24 cellular contexts compared by ENCODE assay signal in genomic region chr6:95294047-95294446, GRCh38.
"Had no signal": no experiment of that assay in that cellular context is flagged by ENCODE, and none has a peak within 500 bp of the region (broad histone marks: within the 10 kb centered on the region; RNA-seq: fewer than 3 reads in every experiment).

No MANE protein-coding gene starts in this region.

- H3K27me3 Mint-ChIP-seq: activated CD4-positive, alpha-beta T cell treated with anti-CD3 and anti-CD28 coated beads, Interleukin-2, amount 10 ng/mL, durations not matched to agents 24 days and 14 days; activated naive CD8-positive, alpha-beta T cell; central memory CD8-positive, alpha-beta T cell; progenitor cell of endocrine pancreas; stimulated activated naive CD8-positive, alpha-beta T cell treated with anti-CD3 and anti-CD28 coated beads, Interleukin-15, Interleukin-2, amounts not matched to agents 100 ng/mL and 50 ng/mL, for 24 hours had no signal

- H3K27ac ChIP-seq: gastroesophageal sphincter, heart right ventricle, right atrium auricular region, suprapubic skin, upper lobe of right lung had no signal

- H3K9me3 Mint-ChIP-seq: activated CD4-positive, alpha-beta T cell treated with anti-CD3 and anti-CD28 coated beads, Interleukin-2, amount 10 ng/mL, durations not matched to agents 24 days and 14 days; nephron; stimulated activated naive CD8-positive, alpha-beta T cell treated with anti-CD3 and anti-CD28 coated beads, Interleukin-15, Interleukin-2, amounts not matched to agents 100 ng/mL and 50 ng/mL, for 24 hours had no signal

- H3K4me3 ChIP-seq: gastroesophageal sphincter, heart right ventricle, right atrium auricular region, suprapubic skin, upper lobe of right lung had no signal

- H3K36me3 ChIP-seq: gastroesophageal sphincter, heart right ventricle, right atrium auricular region, suprapubic skin, upper lobe of right lung had no signal

- H3K27ac Mint-ChIP-seq: activated CD4-positive, alpha-beta T cell treated with anti-CD3 and anti-CD28 coated beads, Interleukin-2, amount 10 ng/mL, durations not matched to agents 24 days and 14 days; activated naive CD8-positive, alpha-beta T cell; activated T-cell treated with anti-CD3 and anti-CD28 coated beads, Interleukin-2, amount 50 U/mL, for 72 hours; nephron; progenitor cell of endocrine pancreas; stimulated activated naive CD8-positive, alpha-beta T cell treated with anti-CD3 and anti-CD28 coated beads, Interleukin-15, Interleukin-2, amounts not matched to agents 100 ng/mL and 50 ng/mL, for 24 hours had no signal

- DNase-seq: activated CD4-positive, alpha-beta T cell treated with anti-CD3 and anti-CD28 coated beads, Interleukin-2, amount 10 ng/mL, durations not matched to agents 24 days and 14 days; activated CD4-positive, CD25-positive, alpha-beta regulatory T cell; activated CD8-positive, alpha-beta memory T cell treated with anti-CD3 and anti-CD28 coated beads, Interleukin-2, amount 50 U/mL, for 48 hours; activated gamma-delta T cell treated with Interleukin-2 at 50 U/mL for 16 hours; activated T-cell treated with anti-CD3 and anti-CD28 coated beads, Interleukin-2, amount 50 U/mL, for 72 hours; amniotic stem cell; cortex of kidney; effector CD8-positive, alpha-beta T cell; heart right ventricle; left ventricle myocardium superior; mesenchymal stem cell; small intestine; stimulated activated CD4-positive, alpha-beta T cell treated with anti-CD3 and anti-CD28 coated beads, Interleukin-4, amount 100 ng/mL, for 4 hours; stimulated activated CD8-positive, alpha-beta memory T cell treated with anti-CD3 and anti-CD28 coated beads, Interleukin-4, amount 100 ng/mL, for 48 hours; T-helper 2 cell; upper lobe of right lung had no signal

- H3K4me1 Mint-ChIP-seq: activated CD4-positive, alpha-beta T cell treated with anti-CD3 and anti-CD28 coated beads, Interleukin-2, amount 10 ng/mL, durations not matched to agents 24 days and 14 days; central memory CD8-positive, alpha-beta T cell; nephron had no signal

- ATAC-seq: activated T-cell treated with anti-CD3 and anti-CD28 coated beads, Interleukin-2, amount 50 U/mL, for 72 hours; gastroesophageal sphincter; heart right ventricle; left ventricle myocardium superior; upper lobe of right lung had no signal

- H3K36me3 Mint-ChIP-seq: activated naive CD8-positive, alpha-beta T cell had no signal

- H3K4me1 ChIP-seq: gastroesophageal sphincter, heart right ventricle, right atrium auricular region, suprapubic skin, upper lobe of right lung had no signal

- H3K9me3 ChIP-seq: gastroesophageal sphincter, right atrium auricular region, suprapubic skin, upper lobe of right lung had no signal

- H3K4me3 Mint-ChIP-seq: activated CD4-positive, alpha-beta T cell treated with anti-CD3 and anti-CD28 coated beads, Interleukin-2, amount 10 ng/mL, durations not matched to agents 24 days and 14 days; activated naive CD8-positive, alpha-beta T cell; activated T-cell treated with anti-CD3 and anti-CD28 coated beads, Interleukin-2, amount 50 U/mL, for 72 hours; central memory CD8-positive, alpha-beta T cell; nephron; stimulated activated naive CD8-positive, alpha-beta T cell treated with anti-CD3 and anti-CD28 coated beads, Interleukin-15, Interleukin-2, amounts not matched to agents 100 ng/mL and 50 ng/mL, for 24 hours had no signal

- H3K27me3 ChIP-seq: gastroesophageal sphincter, heart right ventricle, right atrium auricular region, suprapubic skin, upper lobe of right lung had no signal
